8 cellular contexts compared by ENCODE assay signal in the genomic region with DNA sequence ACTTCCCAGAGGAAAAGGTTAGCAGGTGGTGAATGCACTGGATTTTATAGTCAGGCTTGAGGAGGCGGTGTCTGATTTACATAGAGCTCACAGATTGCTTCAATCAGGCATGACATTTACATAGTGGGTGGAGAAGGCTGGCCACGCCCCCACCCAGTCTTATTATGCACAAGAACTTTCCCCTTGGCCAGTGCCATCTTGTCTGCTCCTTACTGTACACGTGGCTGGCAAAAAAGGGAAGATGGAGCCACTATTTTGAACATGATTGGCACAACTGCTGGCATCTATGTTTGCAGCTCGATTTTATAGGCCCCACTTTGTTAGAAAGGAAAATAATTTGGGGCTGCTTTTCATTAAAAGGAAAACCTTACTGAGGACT. TPM values are rescaled to one million over a fixed set of nuclear protein-coding genes. Genes with fewer than 3 reads are reported as not detected.
DNase-seq lines count a peak whose midpoint lies in the region; ATAC-seq, FAIRE-seq and TF ChIP-seq lines count a peak whose summit lies in the region.

No MANE protein-coding gene starts in this region.

- DNase-seq in AG10803 (ENCODE audit: low read depth) (peak; percentile 30), NCI-H446 treated with DMSO at 0.1 percent for 48 hours (lab: John Stamatoyannopoulos, UW) (peak; percentile 47), choroid plexus epithelial cell (ENCODE audit: low read depth) (peak; percentile 40), NCI-H1436 treated with DMSO at 0.1 percent for 48 hours (lab: John Stamatoyannopoulos, UW) (no peak), left ventricle myocardium inferior (no peak), heart left ventricle (no peak), HTR-8/SVneo (ENCODE audit: insufficient read length, low spot score) (no peak)

- intact Hi-C loops in left ventricle myocardium inferior (cut with micrococcal nuclease) (no loop called here), heart left ventricle (cut with DNase I) (no loop called here)

- H3K27ac ChIP-seq in left ventricle myocardium inferior (replicated peaks) (no peak overlapping the region), heart left ventricle (no peak overlapping the region)

- H3K4me1 ChIP-seq in left ventricle myocardium inferior (no peaks in the 10 kb centered on the region), heart left ventricle (peaks cover 0 to 16% (median 0%) of the 10 kb centered on the region in 12 donors)

- ATAC-seq in GM21723 (IDR thresholded peaks at IDR 0.05; ENCODE audit: unreplicated experiment) = peak; percentile 30
- ATAC-seq in heart left ventricle = no peak

- TF ChIP-seq CTCF in AG10803 (conservative IDR thresholded peaks at IDR 0.05; ENCODE audit: low read length) (no peak), choroid plexus epithelial cell (conservative IDR thresholded peaks at IDR 0.05; ENCODE audit: low read depth, low read length) (no peak), left ventricle myocardium inferior (IDR thresholded peaks at IDR 0.05; ENCODE audit: borderline replicate concordance) (no peak), heart left ventricle (IDR thresholded peaks at IDR 0.05) (no peak)

- H3K9me3 ChIP-seq in left ventricle myocardium inferior (replicated peaks) (no peaks in the 10 kb centered on the region), heart left ventricle (no peaks in the 10 kb centered on the region)

- no peaks in the 10 kb centered on the region for H3K27me3 ChIP-seq in left ventricle myocardium inferior (ENCODE audit: low read depth)
- no peaks in the 10 kb centered on the region for H3K27me3 ChIP-seq in heart left ventricle

- H3K36me3 ChIP-seq in left ventricle myocardium inferior (no peaks in the 10 kb centered on the region), heart left ventricle (no peaks in the 10 kb centered on the region)

- H3K4me3 ChIP-seq in AG10803 (ENCODE audit: low read length) (no peak overlapping the region), choroid plexus epithelial cell (ENCODE audit: low read depth, low read length) (no peak overlapping the region), left ventricle myocardium inferior (no peak overlapping the region), heart left ventricle (no peak overlapping the region)

- WGBS in heart left ventricle, 4 donors = 71 to 78% (median 75%) methylated on average over 4 of the region's 4 CpGs

- TF ChIP-seq POLR2A in heart left ventricle (IDR thresholded peaks at IDR 0.05) = no peak

- no peak for FAIRE-seq in HTR-8/SVneo (lab: Jason Lieb, UNC)

RNA-seq across cellular contexts. Expression of gene LGMN, which starts 10.9 kb away (rescaled TPM):
- total RNA-seq in left ventricle myocardium inferior (100 TPM), heart left ventricle (100 to 1,000 TPM in 8 of 9 donors, 10 to 100 TPM in 1; 92.7 to 327 (median 114) TPM)
- 100 to 1,000 TPM in 1 of 2 donors, 10 to 100 TPM in 1; 78.8 to 106 TPM for polyA plus RNA-seq in heart left ventricle

RNA-seq across cellular contexts. Expression of gene GOLGA5, which starts 34.8 kb away (rescaled TPM):
- total RNA-seq in left ventricle myocardium inferior (20.3 TPM), heart left ventricle (10 to 100 TPM; 18.1 to 25.9 (median 23.6) TPM)
- 10 to 100 TPM; 22.6 to 22.9 TPM for polyA plus RNA-seq in heart left ventricle

Comparison
In these comparisons a context has a peak if more than half of its experiments do, and no peak if none do; other contexts are left out.
1. DNase-seq: peak in AG10803 (single experiment), NCI-H446 treated with DMSO at 0.1 percent for 48 hours (single experiment) and choroid plexus epithelial cell (single experiment); none in NCI-H1436 treated with DMSO at 0.1 percent for 48 hours (single experiment), left ventricle myocardium inferior (single experiment), heart left ventricle (0 of 5) and HTR-8/SVneo (single experiment).